8 cellular contexts compared by ENCODE assay signal in genomic region chr10:5888843-5889623, GRCh38. TPM values are rescaled to one million over a fixed set of nuclear protein-coding genes. Genes with fewer than 3 reads are reported as not detected.
DNase-seq lines count a peak whose midpoint lies in the region; ATAC-seq and TF ChIP-seq lines count a peak whose summit lies in the region.

No MANE protein-coding gene starts in this region.

- H3K9me3 ChIP-seq in Peyer's patch = no peaks in the 10 kb centered on the region
- H3K9me3 ChIP-seq in psoas muscle = no peaks in the 10 kb centered on the region

- DNase-seq in NCI-H82 (lab: John Stamatoyannopoulos, UW) = peak; percentile 47
- DNase-seq in NCI-H82 treated with DMSO at 0.1 percent for 48 hours (lab: John Stamatoyannopoulos, UW; ENCODE audit: unreplicated experiment) = no peak
- peak; percentile 44 to 65 (median 61) for DNase-seq in Peyer's patch
- peak; percentile 64 for DNase-seq in activated naive CD4-positive, alpha-beta T cell treated with anti-CD3 and anti-CD28 coated beads, Interleukin-2, amount 10 ng/mL, durations not matched to agents 7 days and 5 days
- peak; percentile 38 for DNase-seq in left cardiac atrium
- peak; percentile 37 to 59 for DNase-seq in psoas muscle

- H3K4me3 ChIP-seq in Peyer's patch (peak overlapping the region; percentile 81 to 100 (median 96)), psoas muscle (peak overlapping the region; percentile 93)

- ATAC-seq in HG02970 (IDR thresholded peaks at IDR 0.05; ENCODE audit: low FRiP score, unreplicated experiment) (peak; percentile 18), left cardiac atrium (peak; percentile 44 to 46), psoas muscle (peak; percentile 18 to 39 (median 34)), GM18861 (IDR thresholded peaks at IDR 0.05; ENCODE audit: unreplicated experiment) (no peak)

- TF ChIP-seq CTCF in Peyer's patch (IDR thresholded peaks at IDR 0.05) (no peak), psoas muscle (IDR thresholded peaks at IDR 0.05) (no peak)

- TF ChIP-seq POLR2A in Peyer's patch (IDR thresholded peaks at IDR 0.05) = peak in 1 of 2 donors; percentile 4

- intact Hi-C loops in left cardiac atrium (cut with DNase I) (loop anchor here in 1 of 2 donors (5.0 kb wide), 1 partner anchor 77 kb away; the partner anchor contains the start of gene GDI2), psoas muscle (cut with DNase I) (no loop called here)

- H3K27ac ChIP-seq in Peyer's patch (peak overlapping the region; percentile 69 to 96 (median 87)), psoas muscle (peak overlapping the region; percentile 89)

- H3K27me3 ChIP-seq in Peyer's patch (no peaks in the 10 kb centered on the region), psoas muscle (ENCODE audit: insufficient read depth in 3 of 3, low read length in 2 of 3) (no peaks in the 10 kb centered on the region)

- H3K4me3 Mint-ChIP-seq in activated naive CD4-positive, alpha-beta T cell treated with anti-CD3 and anti-CD28 coated beads, Interleukin-2, amount 10 ng/mL, durations not matched to agents 7 days and 5 days = peak overlapping the region; percentile 84

- 0 to 1% (median 1%) methylated on average over 54 to 80 of the region's 80 CpGs for WGBS in psoas muscle, 3 donors

- peaks cover 0 to 37% (median 9%) of the 10 kb centered on the region in 4 donors for H3K4me1 ChIP-seq in Peyer's patch
- H3K4me1 ChIP-seq in psoas muscle = peaks cover 48% of the 10 kb centered on the region

- H3K27me3 Mint-ChIP-seq in activated naive CD4-positive, alpha-beta T cell treated with anti-CD3 and anti-CD28 coated beads, Interleukin-2, amount 10 ng/mL, durations not matched to agents 7 days and 5 days = no peaks in the 10 kb centered on the region

- CTCF ChIA-PET in activated naive CD4-positive, alpha-beta T cell treated with anti-CD3 and anti-CD28 coated beads, Interleukin-2, amount 10 ng/mL, durations not matched to agents 7 days and 5 days (lab: Charles Lee) = interaction anchor here (1.1 kb wide), 1 partner anchor 9 kb away, joined by 5 read pairs; no protein-coding TSS in a partner anchor

- peaks cover 37% of the 10 kb centered on the region for H3K36me3 Mint-ChIP-seq in activated naive CD4-positive, alpha-beta T cell treated with anti-CD3 and anti-CD28 coated beads, Interleukin-2, amount 10 ng/mL, durations not matched to agents 7 days and 5 days

- no peaks in the 10 kb centered on the region for H3K9me3 Mint-ChIP-seq in activated naive CD4-positive, alpha-beta T cell treated with anti-CD3 and anti-CD28 coated beads, Interleukin-2, amount 10 ng/mL, durations not matched to agents 7 days and 5 days

- H3K36me3 ChIP-seq in Peyer's patch (peaks cover 0 to 9% (median 0%) of the 10 kb centered on the region in 3 donors), psoas muscle (ENCODE audit: insufficient read depth in 1 of 2, low read depth in 1 of 2) (peaks cover 2 to 42% of the 10 kb centered on the region in 2 donors)

- H3K27ac Mint-ChIP-seq in activated naive CD4-positive, alpha-beta T cell treated with anti-CD3 and anti-CD28 coated beads, Interleukin-2, amount 10 ng/mL, durations not matched to agents 7 days and 5 days = peak overlapping the region; percentile 40

- peaks cover 46% of the 10 kb centered on the region for H3K4me1 Mint-ChIP-seq in activated naive CD4-positive, alpha-beta T cell treated with anti-CD3 and anti-CD28 coated beads, Interleukin-2, amount 10 ng/mL, durations not matched to agents 7 days and 5 days

RNA-seq across cellular contexts. Expression of gene ANKRD16, which starts 0.7 kb away (rescaled TPM):
- 10 to 100 TPM in 3 of 4 donors, 1 to 10 TPM in 1; 5.3 to 15.3 (median 11.9) TPM for total RNA-seq in Peyer's patch
- total RNA-seq in left cardiac atrium = 1 to 10 TPM; 2.8 to 4.2 TPM
- total RNA-seq in psoas muscle = 1 to 10 TPM; 2.8 to 4.6 (median 3.2) TPM
- polyA plus RNA-seq in psoas muscle = 1 to 10 TPM; 3.5 to 4.3 (median 4.0) TPM

RNA-seq across cellular contexts. Expression of gene FBH1, which starts 1.0 kb away (rescaled TPM):
- total RNA-seq in Peyer's patch (100 to 1,000 TPM; 101 to 169 (median 138) TPM), left cardiac atrium (10 to 100 TPM; 67.4 to 85.1 TPM), psoas muscle (10 to 100 TPM; 32.4 to 56.7 (median 39.9) TPM)
- 10 to 100 TPM; 38.2 to 59.3 (median 54.4) TPM for polyA plus RNA-seq in psoas muscle
